ENCODE assay signal across 1 cellular context in genomic region chr12:113796852-113797534, GRCh38.
TF ChIP-seq lines count a peak whose summit lies in the region.

No MANE protein-coding gene starts in this region.

TF ChIP-seq in IMR-90, 13 proteins besides CTCF, POLR2A, EP300 and RAD21 (continued from another document):
- TF ChIP-seq NFE2L2 (IDR thresholded peaks at IDR 0.05; ENCODE audit: low read depth, low read length) (no peak), SMC3 (IDR thresholded peaks at IDR 0.05; ENCODE audit: low read depth, low read length) (no peak), MAZ (IDR thresholded peaks at IDR 0.05; ENCODE audit: borderline replicate concordance, low read depth, low read length) (no peak), CEBPB (IDR thresholded peaks at IDR 0.05; ENCODE audit: low read depth, low read length) (no peak), BHLHE40 (IDR thresholded peaks at IDR 0.05; ENCODE audit: low read depth, low read length) (no peak)
